Comparison of ENCODE assay signal across 8 cellular contexts in genomic region chr9:32968101-32969011, GRCh38. TPM values are rescaled to one million over a fixed set of nuclear protein-coding genes. Genes with fewer than 3 reads are reported as not detected.
DNase-seq lines count a peak whose midpoint lies in the region; ATAC-seq and TF ChIP-seq lines count a peak whose summit lies in the region.

No MANE protein-coding gene starts in this region.

- peak; percentile 77 for TF ChIP-seq CTCF in astrocyte of the spinal cord (IDR thresholded peaks at IDR 0.05; ENCODE audit: low read depth, low read length)

- in situ Hi-C loops in astrocyte of the spinal cord (cut with HindIII; ENCODE audit: low sequenced_read_pairs): no loop called here

- no peak overlapping the region for H3K4me3 ChIP-seq in Jurkat, Clone E6-1 (ENCODE audit: low read length)
- no peak overlapping the region for H3K4me3 ChIP-seq in astrocyte of the spinal cord (ENCODE audit: low read depth, low read length)

- ATAC-seq in HG02840 (IDR thresholded peaks at IDR 0.05; ENCODE audit: low FRiP score, unreplicated experiment): no peak
- no peak for ATAC-seq in HG02885 (IDR thresholded peaks at IDR 0.05; ENCODE audit: poor library complexity, unreplicated experiment)

- DNase-seq in DMS114 treated with DMSO at 0.1 percent for 48 hours (lab: John Stamatoyannopoulos, UW; ENCODE audit: unreplicated experiment) (peak; percentile 29), T-helper 22 cell (ENCODE audit: low read depth) (peak; percentile 4), astrocyte of the spinal cord (ENCODE audit: low read depth, low spot score) (peak; percentile 59), iPS-NIHi7 (ENCODE audit: extremely low spot score) (peak; percentile 54)
- DNase-seq in Jurkat, Clone E6-1 (ENCODE audit: low read depth, low spot score): peak; percentile 24
- DNase-seq in stimulated activated CD4-positive, alpha-beta T cell treated with anti-CD3 and anti-CD28 coated beads, Interleukin-1b, Interleukin-23, amount 100 ng/mL, for 24 hours (ENCODE audit: low read depth in 4 of 4, low spot score in 1 of 4): peak; percentile 17 to 45 (median 29)

RNA-seq across cellular contexts. Expression of gene APTX, which starts 33.1 kb away (rescaled TPM):
- polyA plus RNA-seq in Jurkat, Clone E6-1 (2012; ENCODE audit: insufficient read depth, insufficient read length): 69.2 TPM

RNA-seq across cellular contexts. Expression of gene DNAJA1, which starts 56.7 kb away (rescaled TPM):
- polyA plus RNA-seq in Jurkat, Clone E6-1 (2012; ENCODE audit: insufficient read depth, insufficient read length): 240 TPM

Comparison
In these comparisons a context has a peak if more than half of its experiments do, and no peak if none do; other contexts are left out.
1. DNase-seq: peak in every context shown above with its lines; median percentile 59 in astrocyte of the spinal cord; 54 in iPS-NIHi7; 29 in DMS114 treated with DMSO at 0.1 percent for 48 hours; 29 in stimulated activated CD4-positive, alpha-beta T cell treated with anti-CD3 and anti-CD28 coated beads, Interleukin-1b, Interleukin-23, amount 100 ng/mL, for 24 hours; 24 in Jurkat, Clone E6-1; 4 in T-helper 22 cell.